ENCODE assay signal across 33 cellular contexts in genomic region chr22:39248254-39248653, GRCh38.
"Had no signal": no experiment of that assay in that cellular context is flagged by ENCODE, and none has a peak within 500 bp of the region (broad histone marks: within the 10 kb centered on the region; RNA-seq: fewer than 3 reads in every experiment).

No MANE protein-coding gene starts in this region.

- ATAC-seq: activated T-cell treated with anti-CD3 and anti-CD28 coated beads, Interleukin-2, amount 50 U/mL, for 72 hours; gastrocnemius medialis; naive thymus-derived CD4-positive, alpha-beta T cell; pancreas; sciatic nerve; stimulated activated effector memory CD8-positive, alpha-beta T cell treated with anti-CD3 and anti-CD28 coated beads, Interleukin-12 subunit alpha, Interleukin-12 subunit beta, amount 100 ng/mL, for 72 hours had no signal

- H3K4me3 ChIP-seq: ascending aorta, esophagus squamous epithelium, gastrocnemius medialis, pancreas, prostate gland, thoracic aorta had no signal

- FAIRE-seq: kidney, pancreas, small intestine, TTC549, urothelium cell line had no signal

- H3K27ac ChIP-seq: ascending aorta, brain microvascular endothelial cell, epithelial cell of prostate, esophagus squamous epithelium, pancreas, prostate gland, thoracic aorta, VCaP had no signal

- H3K36me3 Mint-ChIP-seq: mesothelial cell of epicardium had no signal

- H3K9me3 Mint-ChIP-seq: activated T-cell treated with anti-CD3 and anti-CD28 coated beads, Interleukin-2, amount 50 U/mL, for 72 hours; mesothelial cell of epicardium; stimulated activated effector memory CD8-positive, alpha-beta T cell treated with anti-CD3 and anti-CD28 coated beads, Interleukin-12 subunit alpha, Interleukin-12 subunit beta, amount 100 ng/mL, for 72 hours; stimulated activated naive CD8-positive, alpha-beta T cell treated with anti-CD3 and anti-CD28 coated beads, Interleukin-15, Interleukin-2, amounts not matched to agents 100 ng/mL and 50 ng/mL, for 24 hours had no signal

- H3K27me3 ChIP-seq: gastrocnemius medialis, pancreas had no signal

- H3K36me3 ChIP-seq: ascending aorta, brain microvascular endothelial cell, esophagus squamous epithelium, gastrocnemius medialis, pancreas, prostate gland, thoracic aorta had no signal

- H3K9me3 ChIP-seq: ascending aorta, esophagus squamous epithelium, gastrocnemius medialis, pancreas, prostate gland, thoracic aorta had no signal

- H3K4me3 Mint-ChIP-seq: activated naive CD8-positive, alpha-beta T cell; activated T-cell treated with anti-CD3 and anti-CD28 coated beads, Interleukin-2, amount 50 U/mL, for 72 hours; mesothelial cell of epicardium; stimulated activated effector memory CD8-positive, alpha-beta T cell treated with anti-CD3 and anti-CD28 coated beads, Interleukin-12 subunit alpha, Interleukin-12 subunit beta, amount 100 ng/mL, for 72 hours; stimulated activated naive CD8-positive, alpha-beta T cell treated with anti-CD3 and anti-CD28 coated beads, Interleukin-15, Interleukin-2, amounts not matched to agents 100 ng/mL and 50 ng/mL, for 24 hours had no signal

- H3K27ac Mint-ChIP-seq: activated naive CD8-positive, alpha-beta T cell; activated T-cell treated with anti-CD3 and anti-CD28 coated beads, Interleukin-2, amount 50 U/mL, for 72 hours; mesothelial cell of epicardium; stimulated activated effector memory CD8-positive, alpha-beta T cell treated with anti-CD3 and anti-CD28 coated beads, Interleukin-12 subunit alpha, Interleukin-12 subunit beta, amount 100 ng/mL, for 72 hours; stimulated activated naive CD8-positive, alpha-beta T cell treated with anti-CD3 and anti-CD28 coated beads, Interleukin-15, Interleukin-2, amounts not matched to agents 100 ng/mL and 50 ng/mL, for 24 hours had no signal

- DNase-seq: activated CD4-positive, alpha-beta T cell treated with anti-CD3 and anti-CD28 coated beads for 4 hours; activated CD4-positive, alpha-beta T cell treated with anti-CD3 and anti-CD28 coated beads, Interleukin-2, amount 50 U/mL, for 4 hours; activated naive CD4-positive, alpha-beta T cell treated with Interleukin-2 at 50 U/mL for 16 hours; activated T-cell treated with anti-CD3 and anti-CD28 coated beads for 4 hours; activated T-cell treated with anti-CD3 and anti-CD28 coated beads, Interleukin-2, amount 50 U/mL, for 72 hours; brain microvascular endothelial cell; cortex of kidney; effector CD4-positive, alpha-beta T cell; esophagus squamous epithelium; gastrocnemius medialis; head of caudate nucleus; hippocampal formation; kidney; naive thymus-derived CD4-positive, alpha-beta T cell; nucleus accumbens; retina; small intestine; stimulated activated CD4-positive, alpha-beta T cell treated with anti-CD3 and anti-CD28 coated beads, Interleukin-4, amount 100 ng/mL, for 24 hours; T-helper 9 cell; trophoblast cell had no signal
